In genomic region chr15:77548608-77549551, GRCh38 we compare ENCODE assay signal across 1 cellular context.
A peak's percentile ranks its signal among the peaks of the same experiment; 100 is the strongest.
TF ChIP-seq lines count a peak whose summit lies in the region.

No MANE protein-coding gene starts in this region.

TF ChIP-seq in H1, 55 proteins besides CTCF, POLR2A, EP300 and RAD21 (continued from another document):
- TF ChIP-seq SIRT6 (IDR thresholded peaks at IDR 0.05; ENCODE audit: low read length) (no peak), ASH2L (IDR thresholded peaks at IDR 0.05; ENCODE audit: low read length) (no peak), SIN3A (conservative IDR thresholded peaks at IDR 0.05 in 1 of 2, IDR thresholded peaks at IDR 0.05 in 1 of 2; ENCODE audit: low read depth in 1 of 2, low read length in 2 of 2) (0 out of 4 replicates have a peak, but pooled peaks of 1 of the 2 experiments have one; percentile 17), CHD1 (IDR thresholded peaks at IDR 0.05; ENCODE audit: low read depth, low read length) (no peak), CREB1 (IDR thresholded peaks at IDR 0.05) (no peak), E2F6 (IDR thresholded peaks at IDR 0.05) (peak; percentile 25; the same call in 1 of the 2 replicates)
